ENCODE assay signal across 14 cellular contexts in genomic region chr3:294096-294495, GRCh38.
DNase-seq lines count a peak whose midpoint lies in the region; ATAC-seq and TF ChIP-seq lines count a peak whose summit lies in the region.
"Had no signal": no experiment of that assay in that cellular context is flagged by ENCODE, and none has a peak within 500 bp of the region (broad histone marks: within the 10 kb centered on the region; RNA-seq: fewer than 3 reads in every experiment).

No MANE protein-coding gene starts in this region.

- H3K27ac ChIP-seq in mammary epithelial cell (ENCODE audit: insufficient read depth, low read depth, low read length) (no peak overlapping the region), lower lobe of right lung (no peak overlapping the region), caudate nucleus (ENCODE audit: low read depth, low read length) (no peak overlapping the region)

- H3K9me3 ChIP-seq in mammary epithelial cell (replicated peaks; ENCODE audit: insufficient read depth, low read length) (no peaks in the 10 kb centered on the region), lower lobe of right lung (no peaks in the 10 kb centered on the region)

- CTCF ChIA-PET in mammary epithelial cell (lab: Charles Lee; ENCODE audit: low non-redundant PET): no interaction called here

- in situ Hi-C loops in mammary epithelial cell (cut with MboI; ENCODE audit: low sequenced_read_pairs in 2 of 2): no loop called here

- dilution Hi-C loops in mammary epithelial cell (cut with HindIII; ENCODE audit: low sequenced_read_pairs): no loop called here

- H3K27me3 ChIP-seq in mammary epithelial cell (ENCODE audit: insufficient read depth, low read length) (no peaks in the 10 kb centered on the region), lower lobe of right lung (ENCODE audit: low read depth) (no peaks in the 10 kb centered on the region)

- no peaks in the 10 kb centered on the region for H4K20me1 ChIP-seq in mammary epithelial cell (ENCODE audit: insufficient read depth, low read length)

- H3K79me2 ChIP-seq in mammary epithelial cell (ENCODE audit: insufficient read depth, low read length): no peaks in the 10 kb centered on the region

- H3K4me2 ChIP-seq in mammary epithelial cell (ENCODE audit: insufficient read depth, low read depth, low read length): no peak overlapping the region

- BruUV-seq in mammary epithelial cell (replicated peaks; lab: Mats Ljungman, UMichigan): no TSS peak

- DNase-seq in DMS53 (lab: John Stamatoyannopoulos, UW) (peak; percentile 77), H4 (ENCODE audit: low spot score) (peak; percentile 6), mammary epithelial cell (peak; percentile 18), lower lobe of right lung (no peak), caudate nucleus (lab: John Stamatoyannopoulos, UW) (no peak)
- DNase-seq: CD4-positive, CD25-positive, alpha-beta regulatory T cell; EL; Karpas-422; NCI-H1105; NCI-H187; NCI-H524; RPMI8226 had no signal

- H3K4me3 ChIP-seq in mammary epithelial cell (replicated peaks in 1 of 3; ENCODE audit: insufficient read depth in 1 of 3, low read depth in 2 of 3, low read length in 3 of 3) (no peak overlapping the region), lower lobe of right lung (no peak overlapping the region)

- intact Hi-C loops in mammary epithelial cell (cut with micrococcal nuclease): no loop called here
- intact Hi-C loops in lower lobe of right lung (cut with DNase I): no loop called here

- H3K4me1 ChIP-seq in mammary epithelial cell (ENCODE audit: insufficient read depth, low read length) (no peaks in the 10 kb centered on the region), lower lobe of right lung (no peaks in the 10 kb centered on the region)

- H3K36me3 ChIP-seq in mammary epithelial cell (ENCODE audit: insufficient read depth, low read length) (no peaks in the 10 kb centered on the region), lower lobe of right lung (no peaks in the 10 kb centered on the region)

- TF ChIP-seq CTCF in mammary epithelial cell (conservative IDR thresholded peaks at IDR 0.05 in 1 of 2, IDR thresholded peaks at IDR 0.05 in 1 of 2; ENCODE audit: extremely low read depth in 1 of 2, insufficient read depth in 1 of 2, low read depth in 1 of 2, low read length in 2 of 2) (no peak), lower lobe of right lung (IDR thresholded peaks at IDR 0.05) (no peak)

- ATAC-seq in lower lobe of right lung: peak; percentile 43 to 78
- no peak for ATAC-seq in GM18868 (IDR thresholded peaks at IDR 0.05; ENCODE audit: unreplicated experiment)
- ATAC-seq in HG02840 (IDR thresholded peaks at IDR 0.05; ENCODE audit: low FRiP score, unreplicated experiment): no peak

- WGBS in mammary epithelial cell (ENCODE audit: low coverage, missing lambda C conversion rate): 51% methylated on average over 7 of the region's 8 CpGs

- H2AFZ ChIP-seq in mammary epithelial cell (ENCODE audit: low read depth, low read length): no peak overlapping the region

- no peak overlapping the region for H3K9ac ChIP-seq in mammary epithelial cell (ENCODE audit: insufficient read depth, low read length)

Comparison
In these comparisons a context has a peak if more than half of its experiments do, and no peak if none do; other contexts are left out.
1. DNase-seq: peak in DMS53 (single experiment), H4 (single experiment) and mammary epithelial cell (single experiment); none in lower lobe of right lung (single experiment) and caudate nucleus (0 of 61).
2. ATAC-seq: peak in lower lobe of right lung (2 of 2); none in GM18868 (single experiment) and HG02840 (single experiment).